In genomic region chr19:50430888-50431342, GRCh38 we compare ENCODE assay signal across 9 cellular contexts. TPM values are rescaled to one million over a fixed set of nuclear protein-coding genes. Genes with fewer than 3 reads are reported as not detected.
DNase-seq lines count a peak whose midpoint lies in the region; ATAC-seq lines count a peak whose summit lies in the region.
"Had no signal": no experiment of that assay in that cellular context is flagged by ENCODE, and none has a peak within 500 bp of the region (broad histone marks: within the 10 kb centered on the region; RNA-seq: fewer than 3 reads in every experiment).

No MANE protein-coding gene starts in this region.

- peaks cover 2 to 29% (median 20%) of the 10 kb centered on the region in 5 donors for H3K4me1 ChIP-seq in subcutaneous abdominal adipose tissue (ENCODE audit: control insufficient read depth in 5 of 5, insufficient read depth in 5 of 5, low read length in 5 of 5)
- H3K4me1 ChIP-seq: foreskin keratinocyte had no signal

- peak overlapping the region; percentile 63 to 79 (median 70) for H3K4me3 ChIP-seq in subcutaneous abdominal adipose tissue (ENCODE audit: low read depth in 1 of 5, low read length in 5 of 5)

- H3K27me3 Mint-ChIP-seq in activated CD4-positive, alpha-beta T cell treated with anti-CD3 and anti-CD28 coated beads, Interleukin-2, amount 10 ng/mL, durations not matched to agents 24 days and 14 days = peaks cover 12% of the 10 kb centered on the region
- H3K27me3 Mint-ChIP-seq in activated T-helper 1 cell treated with anti-CD3 and anti-CD28 coated beads, Interleukin-12 subunit alpha, Interleukin-12 subunit beta, Interleukin-2, Interleukin-4 antibody, amounts not matched to agents 30 ng/mL and 10 ng/mL and 1 ng/mL, durations not matched to agents 14 hours and 24 hours and 36 hours (ENCODE audit: insufficient read depth) = peaks cover 13% of the 10 kb centered on the region
- peaks cover 6 to 13% (median 9%) of the 10 kb centered on the region in 3 donors for H3K27me3 Mint-ChIP-seq in immature natural killer cell (ENCODE audit: low read depth in 3 of 3)

- DNase-seq in activated CD4-positive, alpha-beta T cell treated with anti-CD3 and anti-CD28 coated beads, Interleukin-2, amount 10 ng/mL, durations not matched to agents 24 days and 14 days = no peak
- DNase-seq in activated CD4-positive, alpha-beta T cell treated with anti-CD3 and anti-CD28 coated beads, Interleukin-2, amount 50 U/mL, for 4 hours = no peak
- no peak for DNase-seq in activated T-helper 1 cell treated with anti-CD3 and anti-CD28 coated beads, Interleukin-12 subunit alpha, Interleukin-12 subunit beta, Interleukin-2, Interleukin-4 antibody, amounts not matched to agents 30 ng/mL and 10 ng/mL and 1 ng/mL, durations not matched to agents 14 hours and 24 hours and 36 hours (ENCODE audit: low spot score)
- DNase-seq in immature natural killer cell = no peak
- no peak for DNase-seq in DMS79 (lab: John Stamatoyannopoulos, UW)

- peak overlapping the region in 3 of 5 donors; percentile 44 to 78 (median 75) for H3K9ac ChIP-seq in subcutaneous abdominal adipose tissue (ENCODE audit: low read length in 5 of 5)

- peaks cover 10% of the 10 kb centered on the region for H3K4me1 Mint-ChIP-seq in activated CD4-positive, alpha-beta T cell treated with anti-CD3 and anti-CD28 coated beads, Interleukin-2, amount 10 ng/mL, durations not matched to agents 24 days and 14 days
- H3K4me1 Mint-ChIP-seq in activated T-helper 1 cell treated with anti-CD3 and anti-CD28 coated beads, Interleukin-12 subunit alpha, Interleukin-12 subunit beta, Interleukin-2, Interleukin-4 antibody, amounts not matched to agents 30 ng/mL and 10 ng/mL and 1 ng/mL, durations not matched to agents 14 hours and 24 hours and 36 hours (ENCODE audit: low read depth) = peaks cover 12% of the 10 kb centered on the region
- H3K4me1 Mint-ChIP-seq in immature natural killer cell = peaks cover 11 to 13% of the 10 kb centered on the region in 2 donors

- no peaks in the 10 kb centered on the region for H3K36me3 ChIP-seq in subcutaneous abdominal adipose tissue (ENCODE audit: control insufficient read depth in 5 of 5, insufficient read depth in 5 of 5, low read length in 5 of 5)

- intact Hi-C loops in activated CD4-positive, alpha-beta T cell treated with anti-CD3 and anti-CD28 coated beads, Interleukin-2, amount 10 ng/mL, durations not matched to agents 24 days and 14 days (cut with micrococcal nuclease) = loop anchor here (2.0 to 10.0 kb wide), 3 partner anchors 16 to 84 kb away; partner anchors contain the start of genes ASPDH and JOSD2
- intact Hi-C loops in activated T-helper 1 cell treated with anti-CD3 and anti-CD28 coated beads, Interleukin-12 subunit alpha, Interleukin-12 subunit beta, Interleukin-2, Interleukin-4 antibody, amounts not matched to agents 30 ng/mL and 10 ng/mL and 1 ng/mL, durations not matched to agents 14 hours and 24 hours and 36 hours (cut with micrococcal nuclease) = loop anchor here (1.0 to 2.0 kb wide), 5 partner anchors 30 to 80 kb away; partner anchors contain the start of genes EMC10, GARIN5A, JOSD2 and POLD1

- H3K36me3 Mint-ChIP-seq in activated CD4-positive, alpha-beta T cell treated with anti-CD3 and anti-CD28 coated beads, Interleukin-2, amount 10 ng/mL, durations not matched to agents 24 days and 14 days (ENCODE audit: low read depth) = no peaks in the 10 kb centered on the region
- H3K36me3 Mint-ChIP-seq in activated T-helper 1 cell treated with anti-CD3 and anti-CD28 coated beads, Interleukin-12 subunit alpha, Interleukin-12 subunit beta, Interleukin-2, Interleukin-4 antibody, amounts not matched to agents 30 ng/mL and 10 ng/mL and 1 ng/mL, durations not matched to agents 14 hours and 24 hours and 36 hours (ENCODE audit: low read depth) = no peaks in the 10 kb centered on the region
- no peaks in the 10 kb centered on the region for H3K36me3 Mint-ChIP-seq in immature natural killer cell

- ATAC-seq in GM18498 (IDR thresholded peaks at IDR 0.05; ENCODE audit: unreplicated experiment) (no peak), GM18858 (IDR thresholded peaks at IDR 0.05; ENCODE audit: unreplicated experiment) (no peak)

- no peaks in the 10 kb centered on the region for H3K9me3 Mint-ChIP-seq in activated CD4-positive, alpha-beta T cell treated with anti-CD3 and anti-CD28 coated beads, Interleukin-2, amount 10 ng/mL, durations not matched to agents 24 days and 14 days
- no peaks in the 10 kb centered on the region for H3K9me3 Mint-ChIP-seq in activated T-helper 1 cell treated with anti-CD3 and anti-CD28 coated beads, Interleukin-12 subunit alpha, Interleukin-12 subunit beta, Interleukin-2, Interleukin-4 antibody, amounts not matched to agents 30 ng/mL and 10 ng/mL and 1 ng/mL, durations not matched to agents 14 hours and 24 hours and 36 hours
- no peaks in the 10 kb centered on the region for H3K9me3 Mint-ChIP-seq in immature natural killer cell

- H3K27ac ChIP-seq in subcutaneous abdominal adipose tissue (ENCODE audit: low read depth, low read length) = no peak overlapping the region
- H3K27ac ChIP-seq: foreskin keratinocyte had no signal

- H3K4me3 Mint-ChIP-seq in activated CD4-positive, alpha-beta T cell treated with anti-CD3 and anti-CD28 coated beads, Interleukin-2, amount 10 ng/mL, durations not matched to agents 24 days and 14 days = peak overlapping the region; percentile 83
- peak overlapping the region; percentile 89 for H3K4me3 Mint-ChIP-seq in activated T-helper 1 cell treated with anti-CD3 and anti-CD28 coated beads, Interleukin-12 subunit alpha, Interleukin-12 subunit beta, Interleukin-2, Interleukin-4 antibody, amounts not matched to agents 30 ng/mL and 10 ng/mL and 1 ng/mL, durations not matched to agents 14 hours and 24 hours and 36 hours
- H3K4me3 Mint-ChIP-seq in immature natural killer cell = peak overlapping the region; percentile 91 to 95 (median 92)

- peak overlapping the region; percentile 42 for H3K27ac Mint-ChIP-seq in activated CD4-positive, alpha-beta T cell treated with anti-CD3 and anti-CD28 coated beads, Interleukin-2, amount 10 ng/mL, durations not matched to agents 24 days and 14 days
- H3K27ac Mint-ChIP-seq in activated T-helper 1 cell treated with anti-CD3 and anti-CD28 coated beads, Interleukin-12 subunit alpha, Interleukin-12 subunit beta, Interleukin-2, Interleukin-4 antibody, amounts not matched to agents 30 ng/mL and 10 ng/mL and 1 ng/mL, durations not matched to agents 14 hours and 24 hours and 36 hours = peak overlapping the region; percentile 93
- peak overlapping the region in 4 of 6 donors; percentile 43 to 82 (median 54) for H3K27ac Mint-ChIP-seq in immature natural killer cell

- peaks cover 15 to 39% (median 22%) of the 10 kb centered on the region in 5 donors for H3K27me3 ChIP-seq in subcutaneous abdominal adipose tissue (ENCODE audit: control insufficient read depth in 5 of 5, insufficient read depth in 4 of 5, low read length in 5 of 5)

- H3K9me3 ChIP-seq in subcutaneous abdominal adipose tissue (ENCODE audit: control insufficient read depth in 5 of 5, low read length in 5 of 5) = no peaks in the 10 kb centered on the region

RNA-seq across cellular contexts. Expression of gene MYBPC2, which starts 1.8 kb away (rescaled TPM):
- 0.12 and 0.26 TPM in 2 replicates for total RNA-seq in activated CD4-positive, alpha-beta T cell treated with anti-CD3 and anti-CD28 coated beads, Interleukin-2, amount 10 ng/mL, durations not matched to agents 24 days and 14 days
- total RNA-seq in activated T-helper 1 cell treated with anti-CD3 and anti-CD28 coated beads, Interleukin-12 subunit alpha, Interleukin-12 subunit beta, Interleukin-2, Interleukin-4 antibody, amounts not matched to agents 30 ng/mL and 10 ng/mL and 1 ng/mL, durations not matched to agents 14 hours and 24 hours and 36 hours = 0.22 and 0.47 TPM in 2 replicates
- not detected for polyA plus RNA-seq in immature natural killer cell
- total RNA-seq: foreskin keratinocyte had no signal
- polyA plus RNA-seq: foreskin keratinocyte had no signal

RNA-seq across cellular contexts. Expression of gene SPIB, which starts 12.2 kb away (rescaled TPM):
- 0.91 and 1.6 TPM in 2 replicates for total RNA-seq in activated CD4-positive, alpha-beta T cell treated with anti-CD3 and anti-CD28 coated beads, Interleukin-2, amount 10 ng/mL, durations not matched to agents 24 days and 14 days
- total RNA-seq in activated T-helper 1 cell treated with anti-CD3 and anti-CD28 coated beads, Interleukin-12 subunit alpha, Interleukin-12 subunit beta, Interleukin-2, Interleukin-4 antibody, amounts not matched to agents 30 ng/mL and 10 ng/mL and 1 ng/mL, durations not matched to agents 14 hours and 24 hours and 36 hours = 1.3 TPM in 2 replicates
- 1 to 10 TPM in 2 of 3 donors, under 1 TPM in 1; 0.38 to 1.6 (median 1.5) TPM for polyA plus RNA-seq in immature natural killer cell
- total RNA-seq: foreskin keratinocyte had no signal
- polyA plus RNA-seq: foreskin keratinocyte had no signal

RNA-seq across cellular contexts. Expression of gene EMC10, which starts 45.4 kb away (rescaled TPM):
- 79.2 and 81.6 TPM in 2 replicates for total RNA-seq in activated CD4-positive, alpha-beta T cell treated with anti-CD3 and anti-CD28 coated beads, Interleukin-2, amount 10 ng/mL, durations not matched to agents 24 days and 14 days
- total RNA-seq in activated T-helper 1 cell treated with anti-CD3 and anti-CD28 coated beads, Interleukin-12 subunit alpha, Interleukin-12 subunit beta, Interleukin-2, Interleukin-4 antibody, amounts not matched to agents 30 ng/mL and 10 ng/mL and 1 ng/mL, durations not matched to agents 14 hours and 24 hours and 36 hours = 90.0 and 95.4 TPM in 2 replicates
- polyA plus RNA-seq in immature natural killer cell = 10 to 100 TPM in 1 of 3 donors, 1 to 10 TPM in 2; 6.9 to 13.3 (median 9.5) TPM

RNA-seq across cellular contexts. Expression of gene GARIN5A, which starts 45.7 kb away (rescaled TPM):
- total RNA-seq in activated CD4-positive, alpha-beta T cell treated with anti-CD3 and anti-CD28 coated beads, Interleukin-2, amount 10 ng/mL, durations not matched to agents 24 days and 14 days = 0.21 and 0.68 TPM in 2 replicates
- total RNA-seq in activated T-helper 1 cell treated with anti-CD3 and anti-CD28 coated beads, Interleukin-12 subunit alpha, Interleukin-12 subunit beta, Interleukin-2, Interleukin-4 antibody, amounts not matched to agents 30 ng/mL and 10 ng/mL and 1 ng/mL, durations not matched to agents 14 hours and 24 hours and 36 hours = 0.39 and 0.88 TPM in 2 replicates
- polyA plus RNA-seq in immature natural killer cell = 1 to 10 TPM in 1 of 3 donors, under 1 TPM in 2; 0.39 to 1.3 (median 0.68) TPM

RNA-seq across cellular contexts. Expression of gene POLD1, which starts 46.8 kb away (rescaled TPM):
- total RNA-seq in activated CD4-positive, alpha-beta T cell treated with anti-CD3 and anti-CD28 coated beads, Interleukin-2, amount 10 ng/mL, durations not matched to agents 24 days and 14 days = 188 and 204 TPM in 2 replicates
- 171 and 178 TPM in 2 replicates for total RNA-seq in activated T-helper 1 cell treated with anti-CD3 and anti-CD28 coated beads, Interleukin-12 subunit alpha, Interleukin-12 subunit beta, Interleukin-2, Interleukin-4 antibody, amounts not matched to agents 30 ng/mL and 10 ng/mL and 1 ng/mL, durations not matched to agents 14 hours and 24 hours and 36 hours
- 10 to 100 TPM; 14.5 to 24.8 (median 22.8) TPM for polyA plus RNA-seq in immature natural killer cell

Comparison
In these comparisons a context has a peak if more than half of its experiments do, and no peak if none do; other contexts are left out.
1. H3K27ac Mint-ChIP-seq: peak in every context shown above with its lines; median percentile 93 in activated T-helper 1 cell treated with anti-CD3 and anti-CD28 coated beads, Interleukin-12 subunit alpha, Interleukin-12 subunit beta, Interleukin-2, Interleukin-4 antibody, amounts not matched to agents 30 ng/mL and 10 ng/mL and 1 ng/mL, durations not matched to agents 14 hours and 24 hours and 36 hours; 54 in immature natural killer cell; 42 in activated CD4-positive, alpha-beta T cell treated with anti-CD3 and anti-CD28 coated beads, Interleukin-2, amount 10 ng/mL, durations not matched to agents 24 days and 14 days.